ENCODE assay signal across 8 cellular contexts in the genomic region with DNA sequence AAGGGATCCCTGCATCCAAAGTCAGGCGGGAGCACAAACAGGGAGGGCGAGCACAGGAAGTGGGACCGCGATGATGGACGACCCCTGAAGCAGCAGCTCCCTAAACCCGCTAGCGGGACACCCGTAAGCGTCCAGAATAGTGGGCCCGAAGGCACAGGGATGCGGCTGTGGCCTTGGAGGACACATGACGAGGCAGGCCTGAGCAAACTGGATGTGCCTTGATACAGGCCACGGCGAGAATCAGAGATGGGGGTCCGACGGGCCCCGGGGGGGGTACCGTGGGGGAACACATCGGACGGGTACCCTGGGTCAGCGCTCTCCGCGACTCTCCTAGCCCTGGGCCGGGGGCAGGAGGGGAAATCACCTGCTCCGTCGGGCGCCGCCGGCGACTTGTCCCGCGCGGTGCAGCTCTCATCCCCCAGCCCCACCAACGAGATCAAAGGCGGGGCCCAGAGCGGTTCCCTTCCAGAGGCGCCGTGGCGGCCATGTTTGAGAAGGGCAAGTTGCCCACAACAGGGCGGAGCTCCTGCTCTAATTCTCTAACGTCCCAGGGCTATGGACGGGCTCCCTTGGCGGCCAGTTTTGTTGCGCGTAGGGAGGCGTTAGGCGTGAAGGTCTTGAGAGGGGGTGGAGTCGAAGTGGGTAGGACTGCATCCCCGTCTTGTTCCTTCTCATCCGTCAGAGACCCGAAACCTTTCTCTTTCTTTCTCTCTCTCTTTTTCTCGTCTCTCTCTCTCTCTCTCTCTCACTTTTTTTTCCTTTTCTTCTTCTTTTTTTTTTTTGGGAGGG. TPM values are rescaled to one million over a fixed set of nuclear protein-coding genes. Genes with fewer than 3 reads are reported as not detected.
DNase-seq lines count a peak whose midpoint lies in the region; ATAC-seq and TF ChIP-seq lines count a peak whose summit lies in the region.

CUEDC2 (minus strand) TSS at position 413 of the 789 bp plus-strand sequence. CDS start 7,386 bp downstream, outside the sequence.

- H3K27ac ChIP-seq in VCaP (peak within 1 kb of the TSS; percentile 87), breast epithelium (peak within 1 kb of the TSS; percentile 87 to 91), skin epidermis (peak within 1 kb of the TSS; percentile 58 to 94 (median 87))

- TF ChIP-seq CTCF in VCaP (conservative IDR thresholded peaks at IDR 0.05) (0 out of 2 replicates have a peak, but pooled peaks have one; percentile 8), breast epithelium (IDR thresholded peaks at IDR 0.05) (no peak)

- H3K36me3 ChIP-seq in breast epithelium, result no peaks in the 10 kb centered on the region

- peak; percentile 98 for DNase-seq in ACHN
- DNase-seq in NCI-H2196 treated with DMSO at 0.1 percent for 48 hours (lab: John Stamatoyannopoulos, UW; ENCODE audit: unreplicated experiment), result peak; percentile 76
- peak; percentile 94 for DNase-seq in breast epithelium (ENCODE audit: low spot score in 2 of 2)

- ATAC-seq in GM18870 (IDR thresholded peaks at IDR 0.05; ENCODE audit: unreplicated experiment) (peak; percentile 62), HG03135 (IDR thresholded peaks at IDR 0.05; ENCODE audit: unreplicated experiment) (peak; percentile 85)

- peaks cover 6% of the 10 kb centered on the region in 2 donors for H3K4me1 ChIP-seq in breast epithelium

- peak; percentile 23 for TF ChIP-seq POLR2A in breast epithelium (IDR thresholded peaks at IDR 0.05)

- H3K9me3 ChIP-seq in breast epithelium, result no peaks in the 10 kb centered on the region
- H3K9me3 ChIP-seq in iPS-18c (ENCODE audit: control insufficient read depth, insufficient read depth, low read length), result no peaks in the 10 kb centered on the region

- H3K27me3 ChIP-seq in breast epithelium, result no peaks in the 10 kb centered on the region

- intact Hi-C loops in breast epithelium (cut with DNase I; ENCODE audit: low total_unique reads), result no loop called here

- in situ Hi-C loops in ACHN (cut with HindIII; ENCODE audit: low pct_ligation_motif_present, low pct_unique_long_range_greater_than_20kb, low sequenced_read_pairs), result no loop called here

- H3K4me3 ChIP-seq in breast epithelium, result peak within 1 kb of the TSS; percentile 72 to 97 (median 94)
- H3K4me3 ChIP-seq in iPS-18c (ENCODE audit: insufficient read depth, low read depth, low read length), result peak within 1 kb of the TSS; percentile 89
- peak within 1 kb of the TSS; percentile 49 to 88 (median 80) for H3K4me3 ChIP-seq in skin epidermis

RNA-seq across cellular contexts. Expression of gene CUEDC2, which starts in this region (rescaled TPM):
- total RNA-seq in breast epithelium, result 10 to 100 TPM; 49.8 to 54.4 (median 50.3) TPM

Comparison
In these comparisons a context has a peak if more than half of its experiments do, and no peak if none do; other contexts are left out.
1. Peak in every context shown above with its lines: DNase-seq, ATAC-seq, H3K4me3 ChIP-seq and H3K27ac ChIP-seq.